1 cellular context compared by ENCODE assay signal in the genomic region with DNA sequence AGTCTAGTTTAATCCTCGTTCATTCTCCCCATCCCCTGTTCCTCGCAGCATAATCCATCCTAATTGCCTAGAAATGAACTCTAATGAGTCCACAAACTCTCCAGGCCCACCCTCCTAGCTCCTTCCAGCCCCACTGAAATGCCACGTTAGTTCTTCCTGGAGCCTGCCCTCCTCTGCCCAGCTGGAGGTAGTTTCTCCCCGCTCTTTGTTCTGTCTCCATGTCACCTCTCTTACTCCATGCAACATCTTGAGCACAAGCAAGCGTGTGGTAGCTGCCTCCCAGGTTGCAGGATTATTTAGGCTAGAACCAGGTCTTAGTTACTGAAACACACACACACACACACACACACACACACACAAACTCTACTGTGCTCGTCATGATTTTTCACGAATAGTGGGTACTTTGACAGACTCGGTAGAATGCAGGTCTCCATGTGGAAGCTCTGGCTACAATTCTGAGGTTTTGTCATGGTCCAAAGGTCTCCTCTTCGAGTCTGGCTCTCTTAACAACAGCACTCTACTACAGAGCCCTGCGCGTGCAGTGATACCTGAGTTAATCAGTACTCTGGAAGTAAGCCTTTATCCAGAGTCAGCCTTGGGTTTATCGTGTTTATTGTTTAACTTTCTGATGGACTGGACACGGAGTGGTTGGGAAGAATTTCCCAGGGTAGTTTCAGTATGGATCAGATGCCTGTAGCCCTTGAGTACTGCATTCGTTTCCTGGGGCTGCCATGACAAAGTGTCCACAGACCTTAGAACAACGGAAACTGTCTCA.
TF ChIP-seq lines count a peak whose summit lies in the region.

No MANE protein-coding gene starts in this region.

TF ChIP-seq in HepG2, 621 proteins besides CTCF, POLR2A, EP300 and RAD21 (continued from another document and continues in another):
- TF ChIP-seq, protein P1, sequence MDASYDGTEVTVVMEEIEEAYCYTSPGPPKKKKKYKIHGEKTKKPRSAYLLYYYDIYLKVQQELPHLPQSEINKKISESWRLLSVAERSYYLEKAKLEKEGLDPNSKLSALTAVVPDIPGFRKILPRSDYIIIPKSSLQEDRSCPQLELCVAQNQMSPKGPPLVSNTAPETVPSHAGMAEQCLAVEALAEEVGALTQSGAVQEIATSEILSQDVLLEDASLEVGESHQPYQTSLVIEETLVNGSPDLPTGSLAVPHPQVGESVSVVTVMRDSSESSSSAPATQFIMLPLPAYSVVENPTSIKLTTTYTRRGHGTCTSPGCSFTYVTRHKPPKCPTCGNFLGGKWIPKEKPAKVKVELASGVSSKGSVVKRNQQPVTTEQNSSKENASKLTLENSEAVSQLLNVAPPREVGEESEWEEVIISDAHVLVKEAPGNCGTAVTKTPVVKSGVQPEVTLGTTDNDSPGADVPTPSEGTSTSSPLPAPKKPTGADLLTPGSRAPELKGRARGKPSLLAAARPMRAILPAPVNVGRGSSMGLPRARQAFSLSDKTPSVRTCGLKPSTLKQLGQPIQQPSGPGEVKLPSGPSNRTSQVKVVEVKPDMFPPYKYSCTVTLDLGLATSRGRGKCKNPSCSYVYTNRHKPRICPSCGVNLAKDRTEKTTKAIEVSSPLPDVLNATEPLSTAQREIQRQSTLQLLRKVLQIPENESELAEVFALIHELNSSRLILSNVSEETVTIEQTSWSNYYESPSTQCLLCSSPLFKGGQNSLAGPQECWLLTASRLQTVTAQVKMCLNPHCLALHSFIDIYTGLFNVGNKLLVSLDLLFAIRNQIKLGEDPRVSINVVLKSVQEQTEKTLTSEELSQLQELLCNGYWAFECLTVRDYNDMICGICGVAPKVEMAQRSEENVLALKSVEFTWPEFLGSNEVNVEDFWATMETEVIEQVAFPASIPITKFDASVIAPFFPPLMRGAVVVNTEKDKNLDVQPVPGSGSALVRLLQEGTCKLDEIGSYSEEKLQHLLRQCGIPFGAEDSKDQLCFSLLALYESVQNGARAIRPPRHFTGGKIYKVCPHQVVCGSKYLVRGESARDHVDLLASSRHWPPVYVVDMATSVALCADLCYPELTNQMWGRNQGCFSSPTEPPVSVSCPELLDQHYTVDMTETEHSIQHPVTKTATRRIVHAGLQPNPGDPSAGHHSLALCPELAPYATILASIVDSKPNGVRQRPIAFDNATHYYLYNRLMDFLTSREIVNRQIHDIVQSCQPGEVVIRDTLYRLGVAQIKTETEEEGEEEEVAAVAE (CRISPR knock-in tag; IDR thresholded peaks at IDR 0.05; ENCODE audit: borderline replicate concordance) = 0 out of 2 replicates have a peak, but pooled peaks have one; percentile 45
- peak; percentile 87 for TF ChIP-seq MIXL1 (CRISPR knock-in tag; IDR thresholded peaks at IDR 0.05)
- TF ChIP-seq ZNF614 (CRISPR knock-in tag; IDR thresholded peaks at IDR 0.05; ENCODE audit: borderline replicate concordance) = peak; percentile 86
- 0 out of 2 replicates have a peak, but pooled peaks have one; percentile 25 for TF ChIP-seq RFXANK (CRISPR knock-in tag; IDR thresholded peaks at IDR 0.05)
- no peak for TF ChIP-seq ZNF724P (CRISPR knock-in tag; IDR thresholded peaks at IDR 0.05; ENCODE audit: borderline replicate concordance)
- no peak for TF ChIP-seq SIN3B (IDR thresholded peaks at IDR 0.05; ENCODE audit: low read length)
- TF ChIP-seq KAT8 (CRISPR knock-in tag; IDR thresholded peaks at IDR 0.05) = 0 out of 2 replicates have a peak, but pooled peaks have one; percentile 21
- TF ChIP-seq CREB1 (IDR thresholded peaks at IDR 0.05) = 0 out of 2 replicates have a peak, but pooled peaks have one; percentile 17
- no peak for TF ChIP-seq CREB1 (CRISPR knock-in tag; IDR thresholded peaks at IDR 0.05)
- TF ChIP-seq, protein P2, sequence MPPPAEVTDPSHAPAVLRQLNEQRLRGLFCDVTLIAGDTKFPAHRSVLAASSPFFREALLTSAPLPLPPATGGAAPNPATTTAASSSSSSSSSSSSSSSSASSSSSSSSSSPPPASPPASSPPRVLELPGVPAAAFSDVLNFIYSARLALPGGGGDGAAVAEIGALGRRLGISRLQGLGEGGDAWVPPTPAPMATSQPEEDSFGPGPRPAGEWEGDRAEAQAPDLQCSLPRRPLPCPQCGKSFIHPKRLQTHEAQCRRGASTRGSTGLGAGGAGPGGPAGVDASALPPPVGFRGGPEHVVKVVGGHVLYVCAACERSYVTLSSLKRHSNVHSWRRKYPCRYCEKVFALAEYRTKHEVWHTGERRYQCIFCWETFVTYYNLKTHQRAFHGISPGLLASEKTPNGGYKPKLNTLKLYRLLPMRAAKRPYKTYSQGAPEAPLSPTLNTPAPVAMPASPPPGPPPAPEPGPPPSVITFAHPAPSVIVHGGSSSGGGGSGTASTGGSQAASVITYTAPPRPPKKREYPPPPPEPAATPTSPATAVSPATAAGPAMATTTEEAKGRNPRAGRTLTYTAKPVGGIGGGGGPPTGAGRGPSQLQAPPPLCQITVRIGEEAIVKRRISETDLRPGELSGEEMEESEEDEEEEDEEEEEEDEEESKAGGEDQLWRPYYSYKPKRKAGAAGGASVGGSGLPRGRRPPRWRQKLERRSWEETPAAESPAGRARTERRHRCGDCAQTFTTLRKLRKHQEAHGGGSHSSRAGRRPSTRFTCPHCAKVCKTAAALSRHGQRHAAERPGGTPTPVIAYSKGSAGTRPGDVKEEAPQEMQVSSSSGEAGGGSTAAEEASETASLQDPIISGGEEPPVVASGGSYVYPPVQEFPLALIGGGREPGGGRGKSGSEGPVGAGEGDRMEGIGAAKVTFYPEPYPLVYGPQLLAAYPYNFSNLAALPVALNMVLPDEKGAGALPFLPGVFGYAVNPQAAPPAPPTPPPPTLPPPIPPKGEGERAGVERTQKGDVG (CRISPR knock-in tag; IDR thresholded peaks at IDR 0.05; ENCODE audit: borderline replicate concordance) = peak; percentile 30; the same call in 1 of the 2 replicates
- peak; percentile 20; the same call in 1 of the 2 replicates for TF ChIP-seq TGIF2 (CRISPR knock-in tag; IDR thresholded peaks at IDR 0.05)
- TF ChIP-seq ZBTB21 (CRISPR knock-in tag; IDR thresholded peaks at IDR 0.05) = no peak
- TF ChIP-seq, protein P3, sequence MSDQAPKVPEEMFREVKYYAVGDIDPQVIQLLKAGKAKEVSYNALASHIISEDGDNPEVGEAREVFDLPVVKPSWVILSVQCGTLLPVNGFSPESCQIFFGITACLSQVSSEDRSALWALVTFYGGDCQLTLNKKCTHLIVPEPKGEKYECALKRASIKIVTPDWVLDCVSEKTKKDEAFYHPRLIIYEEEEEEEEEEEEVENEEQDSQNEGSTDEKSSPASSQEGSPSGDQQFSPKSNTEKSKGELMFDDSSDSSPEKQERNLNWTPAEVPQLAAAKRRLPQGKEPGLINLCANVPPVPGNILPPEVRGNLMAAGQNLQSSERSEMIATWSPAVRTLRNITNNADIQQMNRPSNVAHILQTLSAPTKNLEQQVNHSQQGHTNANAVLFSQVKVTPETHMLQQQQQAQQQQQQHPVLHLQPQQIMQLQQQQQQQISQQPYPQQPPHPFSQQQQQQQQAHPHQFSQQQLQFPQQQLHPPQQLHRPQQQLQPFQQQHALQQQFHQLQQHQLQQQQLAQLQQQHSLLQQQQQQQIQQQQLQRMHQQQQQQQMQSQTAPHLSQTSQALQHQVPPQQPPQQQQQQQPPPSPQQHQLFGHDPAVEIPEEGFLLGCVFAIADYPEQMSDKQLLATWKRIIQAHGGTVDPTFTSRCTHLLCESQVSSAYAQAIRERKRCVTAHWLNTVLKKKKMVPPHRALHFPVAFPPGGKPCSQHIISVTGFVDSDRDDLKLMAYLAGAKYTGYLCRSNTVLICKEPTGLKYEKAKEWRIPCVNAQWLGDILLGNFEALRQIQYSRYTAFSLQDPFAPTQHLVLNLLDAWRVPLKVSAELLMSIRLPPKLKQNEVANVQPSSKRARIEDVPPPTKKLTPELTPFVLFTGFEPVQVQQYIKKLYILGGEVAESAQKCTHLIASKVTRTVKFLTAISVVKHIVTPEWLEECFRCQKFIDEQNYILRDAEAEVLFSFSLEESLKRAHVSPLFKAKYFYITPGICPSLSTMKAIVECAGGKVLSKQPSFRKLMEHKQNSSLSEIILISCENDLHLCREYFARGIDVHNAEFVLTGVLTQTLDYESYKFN (CRISPR knock-in tag; conservative IDR thresholded peaks at IDR 0.05) = peak; percentile 90
- peak; percentile 10; the same call in 1 of the 2 replicates for TF ChIP-seq YEATS4 (CRISPR knock-in tag; IDR thresholded peaks at IDR 0.05; ENCODE audit: borderline replicate concordance)
- peak; percentile 83; the same call in 1 of the 2 replicates for TF ChIP-seq PHF21A (CRISPR knock-in tag; IDR thresholded peaks at IDR 0.05)
- TF ChIP-seq, protein P4, sequence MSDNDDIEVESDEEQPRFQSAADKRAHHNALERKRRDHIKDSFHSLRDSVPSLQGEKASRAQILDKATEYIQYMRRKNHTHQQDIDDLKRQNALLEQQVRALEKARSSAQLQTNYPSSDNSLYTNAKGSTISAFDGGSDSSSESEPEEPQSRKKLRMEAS (IDR thresholded peaks at IDR 0.05) = peak; percentile 69; the same call in 1 of the 2 replicates
- 0 out of 2 replicates have a peak, but pooled peaks have one; percentile 61 for TF ChIP-seq ZNF737 (CRISPR knock-in tag; IDR thresholded peaks at IDR 0.05; ENCODE audit: borderline replicate concordance)
- TF ChIP-seq JDP2 (CRISPR knock-in tag; IDR thresholded peaks at IDR 0.05; ENCODE audit: borderline replicate concordance) = no peak
- TF ChIP-seq ZNF317 (CRISPR knock-in tag; IDR thresholded peaks at IDR 0.05) = 0 out of 2 replicates have a peak, but pooled peaks have one; percentile 28
- TF ChIP-seq, protein P5, sequence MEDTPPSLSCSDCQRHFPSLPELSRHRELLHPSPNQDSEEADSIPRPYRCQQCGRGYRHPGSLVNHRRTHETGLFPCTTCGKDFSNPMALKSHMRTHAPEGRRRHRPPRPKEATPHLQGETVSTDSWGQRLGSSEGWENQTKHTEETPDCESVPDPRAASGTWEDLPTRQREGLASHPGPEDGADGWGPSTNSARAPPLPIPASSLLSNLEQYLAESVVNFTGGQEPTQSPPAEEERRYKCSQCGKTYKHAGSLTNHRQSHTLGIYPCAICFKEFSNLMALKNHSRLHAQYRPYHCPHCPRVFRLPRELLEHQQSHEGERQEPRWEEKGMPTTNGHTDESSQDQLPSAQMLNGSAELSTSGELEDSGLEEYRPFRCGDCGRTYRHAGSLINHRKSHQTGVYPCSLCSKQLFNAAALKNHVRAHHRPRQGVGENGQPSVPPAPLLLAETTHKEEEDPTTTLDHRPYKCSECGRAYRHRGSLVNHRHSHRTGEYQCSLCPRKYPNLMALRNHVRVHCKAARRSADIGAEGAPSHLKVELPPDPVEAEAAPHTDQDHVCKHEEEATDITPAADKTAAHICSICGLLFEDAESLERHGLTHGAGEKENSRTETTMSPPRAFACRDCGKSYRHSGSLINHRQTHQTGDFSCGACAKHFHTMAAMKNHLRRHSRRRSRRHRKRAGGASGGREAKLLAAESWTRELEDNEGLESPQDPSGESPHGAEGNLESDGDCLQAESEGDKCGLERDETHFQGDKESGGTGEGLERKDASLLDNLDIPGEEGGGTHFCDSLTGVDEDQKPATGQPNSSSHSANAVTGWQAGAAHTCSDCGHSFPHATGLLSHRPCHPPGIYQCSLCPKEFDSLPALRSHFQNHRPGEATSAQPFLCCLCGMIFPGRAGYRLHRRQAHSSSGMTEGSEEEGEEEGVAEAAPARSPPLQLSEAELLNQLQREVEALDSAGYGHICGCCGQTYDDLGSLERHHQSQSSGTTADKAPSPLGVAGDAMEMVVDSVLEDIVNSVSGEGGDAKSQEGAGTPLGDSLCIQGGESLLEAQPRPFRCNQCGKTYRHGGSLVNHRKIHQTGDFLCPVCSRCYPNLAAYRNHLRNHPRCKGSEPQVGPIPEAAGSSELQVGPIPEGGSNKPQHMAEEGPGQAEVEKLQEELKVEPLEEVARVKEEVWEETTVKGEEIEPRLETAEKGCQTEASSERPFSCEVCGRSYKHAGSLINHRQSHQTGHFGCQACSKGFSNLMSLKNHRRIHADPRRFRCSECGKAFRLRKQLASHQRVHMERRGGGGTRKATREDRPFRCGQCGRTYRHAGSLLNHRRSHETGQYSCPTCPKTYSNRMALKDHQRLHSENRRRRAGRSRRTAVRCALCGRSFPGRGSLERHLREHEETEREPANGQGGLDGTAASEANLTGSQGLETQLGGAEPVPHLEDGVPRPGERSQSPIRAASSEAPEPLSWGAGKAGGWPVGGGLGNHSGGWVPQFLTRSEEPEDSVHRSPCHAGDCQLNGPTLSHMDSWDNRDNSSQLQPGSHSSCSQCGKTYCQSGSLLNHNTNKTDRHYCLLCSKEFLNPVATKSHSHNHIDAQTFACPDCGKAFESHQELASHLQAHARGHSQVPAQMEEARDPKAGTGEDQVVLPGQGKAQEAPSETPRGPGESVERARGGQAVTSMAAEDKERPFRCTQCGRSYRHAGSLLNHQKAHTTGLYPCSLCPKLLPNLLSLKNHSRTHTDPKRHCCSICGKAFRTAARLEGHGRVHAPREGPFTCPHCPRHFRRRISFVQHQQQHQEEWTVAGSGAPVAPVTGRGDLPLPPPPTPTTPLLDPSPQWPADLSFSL (CRISPR knock-in tag; IDR thresholded peaks at IDR 0.05) = peak; percentile 85; the same call in 1 of the 2 replicates
- peak; percentile 26; the same call in 1 of the 2 replicates for TF ChIP-seq BORCS8-MEF2B (CRISPR knock-in tag; IDR thresholded peaks at IDR 0.05)
- no peak for TF ChIP-seq SOX13 (IDR thresholded peaks at IDR 0.05)
- peak in 1 of 2 experiments; percentile 88; a peak in 2 of 4 replicates for TF ChIP-seq SOX13 (CRISPR knock-in tag; conservative IDR thresholded peaks at IDR 0.05 in 1 of 2, IDR thresholded peaks at IDR 0.05 in 1 of 2)
- no peak for TF ChIP-seq FOXP1 (IDR thresholded peaks at IDR 0.05)
- peak; percentile 71; the same call in 1 of the 2 replicates for TF ChIP-seq FOXP1 (CRISPR knock-in tag; IDR thresholded peaks at IDR 0.05)
- TF ChIP-seq, protein P6, sequence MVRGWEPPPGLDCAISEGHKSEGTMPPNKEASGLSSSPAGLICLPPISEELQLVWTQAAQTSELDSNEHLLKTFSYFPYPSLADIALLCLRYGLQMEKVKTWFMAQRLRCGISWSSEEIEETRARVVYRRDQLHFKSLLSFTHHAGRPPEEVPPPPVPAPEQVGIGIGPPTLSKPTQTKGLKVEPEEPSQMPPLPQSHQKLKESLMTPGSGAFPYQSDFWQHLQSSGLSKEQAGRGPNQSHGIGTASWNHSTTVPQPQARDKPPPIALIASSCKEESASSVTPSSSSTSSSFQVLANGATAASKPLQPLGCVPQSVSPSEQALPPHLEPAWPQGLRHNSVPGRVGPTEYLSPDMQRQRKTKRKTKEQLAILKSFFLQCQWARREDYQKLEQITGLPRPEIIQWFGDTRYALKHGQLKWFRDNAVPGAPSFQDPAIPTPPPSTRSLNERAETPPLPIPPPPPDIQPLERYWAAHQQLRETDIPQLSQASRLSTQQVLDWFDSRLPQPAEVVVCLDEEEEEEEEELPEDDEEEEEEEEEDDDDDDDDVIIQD (CRISPR knock-in tag; IDR thresholded peaks at IDR 0.05; ENCODE audit: low read depth) = peak; percentile 51; the same call in 1 of the 2 replicates
- TF ChIP-seq, protein P7, sequence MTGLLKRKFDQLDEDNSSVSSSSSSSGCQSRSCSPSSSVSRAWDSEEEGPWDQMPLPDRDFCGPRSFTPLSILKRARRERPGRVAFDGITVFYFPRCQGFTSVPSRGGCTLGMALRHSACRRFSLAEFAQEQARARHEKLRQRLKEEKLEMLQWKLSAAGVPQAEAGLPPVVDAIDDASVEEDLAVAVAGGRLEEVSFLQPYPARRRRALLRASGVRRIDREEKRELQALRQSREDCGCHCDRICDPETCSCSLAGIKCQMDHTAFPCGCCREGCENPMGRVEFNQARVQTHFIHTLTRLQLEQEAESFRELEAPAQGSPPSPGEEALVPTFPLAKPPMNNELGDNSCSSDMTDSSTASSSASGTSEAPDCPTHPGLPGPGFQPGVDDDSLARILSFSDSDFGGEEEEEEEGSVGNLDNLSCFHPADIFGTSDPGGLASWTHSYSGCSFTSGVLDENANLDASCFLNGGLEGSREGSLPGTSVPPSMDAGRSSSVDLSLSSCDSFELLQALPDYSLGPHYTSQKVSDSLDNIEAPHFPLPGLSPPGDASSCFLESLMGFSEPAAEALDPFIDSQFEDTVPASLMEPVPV (CRISPR knock-in tag; IDR thresholded peaks at IDR 0.05) = no peak
- TF ChIP-seq ZNF34 (CRISPR knock-in tag; IDR thresholded peaks at IDR 0.05; ENCODE audit: borderline replicate concordance) = no peak
- no peak for TF ChIP-seq ZNF253 (CRISPR knock-in tag; IDR thresholded peaks at IDR 0.05; ENCODE audit: borderline replicate concordance)
- peak; percentile 37; the same call in 1 of the 2 replicates for TF ChIP-seq SNAI1 (CRISPR knock-in tag; IDR thresholded peaks at IDR 0.05; ENCODE audit: borderline replicate concordance)
